ENCODE assay signal across 19 cellular contexts in the genomic region with DNA sequence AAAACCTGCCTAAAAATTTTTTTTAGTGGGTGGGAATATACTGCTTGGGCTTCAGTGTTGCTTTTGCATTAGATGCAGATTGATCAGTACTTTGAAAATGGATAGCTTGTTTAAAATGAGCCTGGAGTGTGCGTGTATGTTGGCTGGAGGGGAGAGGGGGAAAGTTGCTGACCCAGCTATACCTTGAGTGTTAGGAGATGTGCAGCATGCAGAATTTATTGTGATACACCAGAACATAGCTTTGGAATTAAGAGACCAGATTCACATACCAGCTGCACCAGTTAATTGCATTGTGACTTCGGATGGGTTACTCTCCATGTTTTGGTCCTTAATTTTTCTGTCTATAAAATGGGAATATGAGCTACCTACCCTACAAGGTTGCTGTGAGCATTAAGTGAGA.
A peak's percentile ranks its signal among the peaks of the same experiment; 100 is the strongest.
DNase-seq lines count a peak whose midpoint lies in the region; ATAC-seq and TF ChIP-seq lines count a peak whose summit lies in the region.
"Had no signal": no experiment of that assay in that cellular context is flagged by ENCODE, and none has a peak within 500 bp of the region (broad histone marks: within the 10 kb centered on the region; RNA-seq: fewer than 3 reads in every experiment).

No MANE protein-coding gene starts in this region.

- ATAC-seq in activated T-helper 17 cell treated with anti-CD3 and anti-CD28 coated beads, Interleukin-2, amount 50 U/mL, for 72 hours (replicated peaks) = no peak
- ATAC-seq in naive thymus-derived CD8-positive, alpha-beta T cell = no peak
- no peak for ATAC-seq in HG03039 (IDR thresholded peaks at IDR 0.05; ENCODE audit: unreplicated experiment)
- ATAC-seq: psoas muscle had no signal

- intact Hi-C loops in ovary (cut with DNase I) = no loop called here

- no peaks in the 10 kb centered on the region for H3K27me3 ChIP-seq in DOHH2 (ENCODE audit: control insufficient read depth, low read length)
- H3K27me3 ChIP-seq in ovary = no peaks in the 10 kb centered on the region
- H3K27me3 ChIP-seq: uterus had no signal

- no peaks in the 10 kb centered on the region for H3K27me3 Mint-ChIP-seq in activated T-helper 17 cell treated with anti-CD3 and anti-CD28 coated beads, Interleukin-2, amount 50 U/mL, for 72 hours
- no peaks in the 10 kb centered on the region for H3K27me3 Mint-ChIP-seq in naive thymus-derived CD8-positive, alpha-beta T cell
- H3K27me3 Mint-ChIP-seq: activated T-cell treated with anti-CD3 and anti-CD28 coated beads, Interleukin-2, amount 50 U/mL, for 24 hours had no signal

- POLR2A ChIA-PET in naive thymus-derived CD8-positive, alpha-beta T cell (lab: Charles Lee) = interaction anchor here (0.6 to 2.3 kb wide), 2 partner anchors 11 to 19 kb away, joined by 3 to 7 read pairs; no protein-coding TSS in a partner anchor

- peaks cover 100% of the 10 kb centered on the region for H3K79me2 ChIP-seq in DOHH2 (ENCODE audit: control insufficient read depth, low read length)

- TF ChIP-seq POLR2A in ovary (IDR thresholded peaks at IDR 0.05) = no peak

- H3K36me3 Mint-ChIP-seq in activated T-helper 17 cell treated with anti-CD3 and anti-CD28 coated beads, Interleukin-2, amount 50 U/mL, for 72 hours (ENCODE audit: low read depth) = peaks cover 57% of the 10 kb centered on the region
- H3K36me3 Mint-ChIP-seq in naive thymus-derived CD8-positive, alpha-beta T cell = peaks cover 0 to 27% (median 0%) of the 10 kb centered on the region in 3 donors

- no peaks in the 10 kb centered on the region for H3K9me3 Mint-ChIP-seq in activated T-helper 17 cell treated with anti-CD3 and anti-CD28 coated beads, Interleukin-2, amount 50 U/mL, for 72 hours
- no peaks in the 10 kb centered on the region for H3K9me3 Mint-ChIP-seq in naive thymus-derived CD8-positive, alpha-beta T cell
- H3K9me3 Mint-ChIP-seq: activated T-cell treated with anti-CD3 and anti-CD28 coated beads, Interleukin-2, amount 50 U/mL, for 24 hours; neural crest cell had no signal

- H3K27ac Mint-ChIP-seq in activated T-helper 17 cell treated with anti-CD3 and anti-CD28 coated beads, Interleukin-2, amount 50 U/mL, for 72 hours = peak overlapping the region; percentile 74
- peak overlapping the region in 8 of 10 donors; percentile 24 to 78 (median 52) for H3K27ac Mint-ChIP-seq in naive thymus-derived CD8-positive, alpha-beta T cell
- H3K27ac Mint-ChIP-seq: activated T-cell treated with anti-CD3 and anti-CD28 coated beads, Interleukin-2, amount 50 U/mL, for 24 hours had no signal

- WGBS in ovary, 3 donors = 90 to 98% (median 97%) methylated on average over 2 of the region's 2 CpGs

- DNase-seq in NCI-H510A treated with DMSO at 0.1 percent for 48 hours (lab: John Stamatoyannopoulos, UW) = peak; percentile 18
- no peak for DNase-seq in NCI-H510A (lab: John Stamatoyannopoulos, UW)
- no peak for DNase-seq in naive thymus-derived CD8-positive, alpha-beta T cell
- DNase-seq in ovary = no peak
- DNase-seq in RPMI8226 = no peak
- DNase-seq: activated naive CD4-positive, alpha-beta T cell treated with anti-CD3 and anti-CD28 coated beads, Interleukin-2, amount 50 U/mL, for 16 hours; activated T-cell treated with anti-CD3 and anti-CD28 coated beads, Interleukin-2, amount 50 U/mL, for 24 hours; NCI-H1436; OCI-M1; psoas muscle; small intestine; stimulated activated CD4-positive, alpha-beta T cell treated with anti-CD3 and anti-CD28 coated beads, Interleukin-4, amount 100 ng/mL, for 1 hour; T-helper 1 cell; uterus had no signal

- peaks cover 93% of the 10 kb centered on the region for H3K4me1 ChIP-seq in DOHH2 (ENCODE audit: control insufficient read depth, low read length)
- H3K4me1 ChIP-seq in ovary (ENCODE audit: insufficient read depth) = peaks cover 21% of the 10 kb centered on the region

- H3K9me2 ChIP-seq in DOHH2 (replicated peaks; ENCODE audit: control insufficient read depth, low read length) = no peaks in the 10 kb centered on the region

- H3K9me3 ChIP-seq in DOHH2 (ENCODE audit: control insufficient read depth, insufficient read depth, low read length) (no peaks in the 10 kb centered on the region), ovary (no peaks in the 10 kb centered on the region)
- H3K9me3 ChIP-seq: psoas muscle, uterus had no signal

- TF ChIP-seq CTCF in DOHH2 (IDR thresholded peaks at IDR 0.05; ENCODE audit: low read depth, low read length, poor library complexity, severe bottlenecking) (peak; percentile 1), ovary (IDR thresholded peaks at IDR 0.05) (no peak)

- no peak overlapping the region; the same call in 1 of the 2 replicates for H3K4me2 ChIP-seq in DOHH2 (ENCODE audit: low read length)

- H3F3A ChIP-seq in DOHH2 (ENCODE audit: control insufficient read depth, insufficient read depth) = peaks cover 14% of the 10 kb centered on the region

- peaks cover 52% of the 10 kb centered on the region for H3K4me1 Mint-ChIP-seq in activated T-helper 17 cell treated with anti-CD3 and anti-CD28 coated beads, Interleukin-2, amount 50 U/mL, for 72 hours
- peaks cover 39 to 96% (median 82%) of the 10 kb centered on the region in 4 donors for H3K4me1 Mint-ChIP-seq in naive thymus-derived CD8-positive, alpha-beta T cell

- peaks cover 55% of the 10 kb centered on the region for H4K20me1 ChIP-seq in DOHH2 (ENCODE audit: control insufficient read depth, insufficient read depth, low read depth, low read length)

- TF ChIP-seq EP300 in ovary (IDR thresholded peaks at IDR 0.05) = no peak

- peak overlapping the region; percentile 13 for H3K4me3 Mint-ChIP-seq in activated T-helper 17 cell treated with anti-CD3 and anti-CD28 coated beads, Interleukin-2, amount 50 U/mL, for 72 hours
- peak overlapping the region in 3 of 10 donors; percentile 0 to 11 (median 9) for H3K4me3 Mint-ChIP-seq in naive thymus-derived CD8-positive, alpha-beta T cell
- H3K4me3 Mint-ChIP-seq: activated T-cell treated with anti-CD3 and anti-CD28 coated beads, Interleukin-2, amount 50 U/mL, for 24 hours; neural crest cell had no signal

- no peak overlapping the region for H3K27ac ChIP-seq in DOHH2 (ENCODE audit: low read depth, low read length)
- H3K27ac ChIP-seq in ovary = no peak overlapping the region
- H3K27ac ChIP-seq: 22Rv1, psoas muscle, uterus had no signal

- H3K4me3 ChIP-seq in DOHH2 (ENCODE audit: low read length) (no peak overlapping the region), ovary (no peak overlapping the region)
- H3K4me3 ChIP-seq: psoas muscle, uterus had no signal

- H3K36me3 ChIP-seq in DOHH2 (ENCODE audit: control insufficient read depth, low read length) = peaks cover 91% of the 10 kb centered on the region
- no peaks in the 10 kb centered on the region for H3K36me3 ChIP-seq in ovary
- H3K36me3 ChIP-seq: uterus had no signal
